ENCODE assay signal across 1 cellular context in genomic region chr1:24688033-24688432, GRCh38.
TF ChIP-seq lines count a peak whose summit lies in the region.

No MANE protein-coding gene starts in this region.

TF ChIP-seq in HCT116, 20 proteins besides CTCF, POLR2A, EP300 and RAD21 (continued from another document):
- no peak for TF ChIP-seq ZBTB33 (IDR thresholded peaks at IDR 0.05; ENCODE audit: extremely low read depth, insufficient replicate concordance, low read length)
- no peak for TF ChIP-seq CEBPB (IDR thresholded peaks at IDR 0.05; ENCODE audit: low read depth)
- TF ChIP-seq SIN3A (IDR thresholded peaks at IDR 0.05; ENCODE audit: low read depth), result no peak
- TF ChIP-seq ZFX (IDR thresholded peaks at IDR 0.05), result no peak
- TF ChIP-seq ZNF274 (IDR thresholded peaks at IDR 0.05; ENCODE audit: low read depth, low read length), result no peak
- TF ChIP-seq SP1 (IDR thresholded peaks at IDR 0.05; ENCODE audit: low read depth), result no peak
- no peak for TF ChIP-seq CBX3 (IDR thresholded peaks at IDR 0.05; ENCODE audit: low read depth)
- TF ChIP-seq EZH2phosphoT487 (IDR thresholded peaks at IDR 0.05; ENCODE audit: borderline replicate concordance), result no peak
- TF ChIP-seq, protein P1, sequence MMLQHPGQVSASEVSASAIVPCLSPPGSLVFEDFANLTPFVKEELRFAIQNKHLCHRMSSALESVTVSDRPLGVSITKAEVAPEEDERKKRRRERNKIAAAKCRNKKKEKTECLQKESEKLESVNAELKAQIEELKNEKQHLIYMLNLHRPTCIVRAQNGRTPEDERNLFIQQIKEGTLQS (IDR thresholded peaks at IDR 0.05), result no peak
- TF ChIP-seq MAX (IDR thresholded peaks at IDR 0.05), result no peak
